Comparison of ENCODE assay signal across 14 cellular contexts in the genomic region with DNA sequence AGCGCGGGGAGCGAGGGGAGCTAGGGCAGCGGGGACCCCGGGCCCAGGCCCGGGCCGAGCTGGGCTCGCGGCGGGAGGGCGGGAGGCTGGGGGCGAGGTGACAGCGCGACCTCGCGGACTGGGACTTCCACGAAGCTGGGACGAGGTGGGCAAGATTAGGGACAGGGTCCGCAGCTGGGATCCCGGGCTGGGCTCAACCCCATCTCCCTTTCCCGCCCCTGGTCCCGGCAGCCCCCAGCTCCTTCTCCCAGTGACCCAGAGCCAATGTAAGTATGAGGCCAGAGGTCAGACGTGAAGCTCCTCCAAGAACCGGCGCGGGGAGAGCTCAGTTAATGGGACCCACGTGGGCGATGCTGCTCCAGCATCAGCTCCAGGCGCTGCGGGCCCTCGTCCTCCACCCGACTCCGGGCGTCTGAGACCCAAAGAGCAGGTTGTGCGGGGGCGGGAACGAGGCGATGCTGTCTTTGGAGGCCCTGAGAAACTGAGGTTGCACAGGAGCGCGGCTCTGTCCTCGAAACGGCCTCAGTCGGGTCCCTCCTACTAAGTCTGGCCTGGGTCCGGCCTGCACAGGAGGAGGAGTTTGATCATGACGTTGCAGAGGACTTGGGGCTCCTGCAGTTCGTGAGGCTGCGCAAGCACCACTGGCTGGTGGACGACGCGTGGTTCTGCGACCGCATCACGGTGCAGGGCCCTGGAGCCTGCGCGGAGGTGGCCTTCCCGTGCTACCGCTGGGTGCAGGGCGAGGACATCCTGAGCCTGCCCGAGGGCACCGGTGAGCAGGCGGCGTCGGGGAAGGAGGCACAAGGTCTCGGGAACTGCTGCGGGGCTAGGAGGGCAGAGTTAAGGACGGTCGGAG. TPM values are rescaled to one million over a fixed set of nuclear protein-coding genes. Genes with fewer than 3 reads are reported as not detected.
DNase-seq lines count a peak whose midpoint lies in the region; ATAC-seq and TF ChIP-seq lines count a peak whose summit lies in the region.
"Had no signal": no experiment of that assay in that cellular context is flagged by ENCODE, and none has a peak within 500 bp of the region (broad histone marks: within the 10 kb centered on the region; RNA-seq: fewer than 3 reads in every experiment).

No MANE protein-coding gene starts in this region.

- no peak for TF ChIP-seq CTCF in cardiac muscle cell (IDR thresholded peaks at IDR 0.05; ENCODE audit: low read depth, low read length)
- no peak for TF ChIP-seq CTCF in osteoblast (IDR thresholded peaks at IDR 0.05; ENCODE audit: extremely low read depth, low read depth, low read length)
- TF ChIP-seq CTCF in vagina (IDR thresholded peaks at IDR 0.05), result no peak

- H3K27me3 Mint-ChIP-seq in naive thymus-derived CD8-positive, alpha-beta T cell, result no peaks in the 10 kb centered on the region

- H3K4me1 ChIP-seq in cardiac muscle cell (ENCODE audit: low read depth) (peaks cover 17% of the 10 kb centered on the region), osteoblast (ENCODE audit: insufficient read depth, low read length) (no peaks in the 10 kb centered on the region), vagina (peaks cover 23% of the 10 kb centered on the region)

- peaks cover 0 to 17% (median 6%) of the 10 kb centered on the region in 4 donors for H3K4me1 Mint-ChIP-seq in naive thymus-derived CD8-positive, alpha-beta T cell

- ATAC-seq in Right ventricle myocardium inferior (no peak), left ventricle myocardium superior (peak; percentile 16)
- no peak for ATAC-seq in naive thymus-derived CD8-positive, alpha-beta T cell

- no peaks in the 10 kb centered on the region for H3K9me3 ChIP-seq in cardiac muscle cell (ENCODE audit: low read depth)
- no peaks in the 10 kb centered on the region for H3K9me3 ChIP-seq in osteoblast (ENCODE audit: low read depth, low read length)
- no peaks in the 10 kb centered on the region for H3K9me3 ChIP-seq in vagina
- H3K9me3 ChIP-seq: thyroid gland had no signal

- H4K20me1 ChIP-seq in osteoblast (ENCODE audit: insufficient read depth, low read length), result peaks cover 3% of the 10 kb centered on the region

- intact Hi-C loops in Right ventricle myocardium inferior (cut with DNase I), result no loop called here
- intact Hi-C loops in left ventricle myocardium superior (cut with micrococcal nuclease), result no loop called here
- intact Hi-C loops in vagina (cut with DNase I), result no loop called here

- peak overlapping the region in 1 of 10 donors; percentile 14 for H3K27ac Mint-ChIP-seq in naive thymus-derived CD8-positive, alpha-beta T cell

- H2AFZ ChIP-seq in osteoblast (ENCODE audit: low read length), result no peak overlapping the region

- H3K27ac ChIP-seq in cardiac muscle cell, result no peak overlapping the region
- no peak overlapping the region for H3K27ac ChIP-seq in osteoblast (ENCODE audit: low read depth, low read length)
- H3K27ac ChIP-seq in vagina, result no peak overlapping the region
- H3K27ac ChIP-seq: thyroid gland had no signal

- no peak overlapping the region for H3K4me3 Mint-ChIP-seq in naive thymus-derived CD8-positive, alpha-beta T cell

- peak overlapping the region; percentile 0 for H3K4me3 ChIP-seq in cardiac muscle cell
- peak overlapping the region; percentile 30 for H3K4me3 ChIP-seq in osteoblast (ENCODE audit: insufficient read depth, low read length)
- peak overlapping the region; percentile 42 to 47 for H3K4me3 ChIP-seq in vagina

- H3K9me3 Mint-ChIP-seq in naive thymus-derived CD8-positive, alpha-beta T cell, result no peaks in the 10 kb centered on the region

- POLR2A ChIA-PET in naive thymus-derived CD8-positive, alpha-beta T cell (lab: Charles Lee), result interaction anchor here (0.6 kb wide), 1 partner anchor 692 kb away, joined by 3 read pairs; the partner anchor contains the start of gene WRAP53

- H3K27me3 ChIP-seq in cardiac muscle cell (peaks cover 8% of the 10 kb centered on the region), osteoblast (ENCODE audit: insufficient read depth, low read length) (no peaks in the 10 kb centered on the region), vagina (no peaks in the 10 kb centered on the region)
- H3K27me3 ChIP-seq: thyroid gland had no signal

- H3K36me3 ChIP-seq in cardiac muscle cell (no peaks in the 10 kb centered on the region), osteoblast (ENCODE audit: insufficient read depth, low read length) (peaks cover 25% of the 10 kb centered on the region), vagina (peaks cover 0 to 31% of the 10 kb centered on the region in 2 donors)

- DNase-seq in cardiac muscle cell (ENCODE audit: low read depth in 1 of 2, low spot score in 1 of 2), result no peak
- DNase-seq in Right ventricle myocardium inferior (ENCODE audit: missing footprints), result no peak
- DNase-seq in left ventricle myocardium superior, result no peak
- DNase-seq in osteoblast (ENCODE audit: insufficient read length, low spot score, missing footprints), result no peak
- no peak for DNase-seq in vagina (ENCODE audit: extremely low spot score in 2 of 2)
- no peak for DNase-seq in activated CD4-positive, CD25-positive, alpha-beta regulatory T cell (lab: John Stamatoyannopoulos, UW)
- no peak for DNase-seq in activated CD4-positive, alpha-beta T cell treated with anti-CD3 and anti-CD28 coated beads for 1 hour
- no peak for DNase-seq in naive thymus-derived CD8-positive, alpha-beta T cell
- DNase-seq: activated T-cell treated with anti-CD3 and anti-CD28 coated beads for 4 hours, NCI-H2107 had no signal

- H3K4me2 ChIP-seq in osteoblast (ENCODE audit: insufficient read depth, low read length), result peak overlapping the region; percentile 28

- H3K79me2 ChIP-seq in osteoblast (ENCODE audit: insufficient read depth, low read length), result no peaks in the 10 kb centered on the region

- H3K36me3 Mint-ChIP-seq in naive thymus-derived CD8-positive, alpha-beta T cell, result peaks cover 6 to 52% (median 11%) of the 10 kb centered on the region in 3 donors

- no peak for TF ChIP-seq POLR2A in vagina (IDR thresholded peaks at IDR 0.05)

RNA-seq across cellular contexts. Expression of gene ALOX12, which starts 0.6 kb away (rescaled TPM):
- total RNA-seq in cardiac muscle cell (0.85 and 1.7 TPM in 2 replicates), Right ventricle myocardium inferior (0.11 TPM), left ventricle myocardium superior (not detected), osteoblast (not detected in 2 replicates), vagina (16.0 TPM)
- polyA plus RNA-seq in cardiac muscle cell, result 2.5 and 5.0 TPM in 2 replicates
- not detected for total RNA-seq in naive thymus-derived CD8-positive, alpha-beta T cell
- polyA plus RNA-seq in naive thymus-derived CD8-positive, alpha-beta T cell, result under 1 TPM; 0.09 to 0.31 (median 0.12) TPM
- total RNA-seq: A673, dermis microvascular lymphatic vessel endothelial cell, thyroid gland had no signal

RNA-seq across cellular contexts. Expression of gene RNASEK, which starts 15.9 kb away (rescaled TPM):
- 241 and 275 TPM in 2 replicates for total RNA-seq in cardiac muscle cell
- polyA plus RNA-seq in cardiac muscle cell, result 594 and 672 TPM in 2 replicates
- 177 TPM for total RNA-seq in Right ventricle myocardium inferior
- total RNA-seq in left ventricle myocardium superior, result 174 TPM
- total RNA-seq in osteoblast, result 37.3 and 38.9 TPM in 2 replicates
- 155 TPM for total RNA-seq in vagina
- total RNA-seq in naive thymus-derived CD8-positive, alpha-beta T cell, result 100 to 1,000 TPM; 117 to 120 TPM
- polyA plus RNA-seq in naive thymus-derived CD8-positive, alpha-beta T cell, result 100 to 1,000 TPM; 477 to 597 (median 559) TPM

RNA-seq across cellular contexts. Expression of gene BCL6B, which starts 26.4 kb away (rescaled TPM):
- 0.11 and 1.7 TPM in 2 replicates for total RNA-seq in cardiac muscle cell
- not detected in 2 replicates for polyA plus RNA-seq in cardiac muscle cell
- 14.0 TPM for total RNA-seq in Right ventricle myocardium inferior
- 13.1 TPM for total RNA-seq in left ventricle myocardium superior
- not detected in 2 replicates for total RNA-seq in osteoblast
- 10.1 TPM for total RNA-seq in vagina
- total RNA-seq in naive thymus-derived CD8-positive, alpha-beta T cell, result not detected
- polyA plus RNA-seq in naive thymus-derived CD8-positive, alpha-beta T cell, result not detected
- total RNA-seq: mononuclear cell had no signal

RNA-seq across cellular contexts. Expression of gene SLC16A13, which starts 39.3 kb away (rescaled TPM):
- total RNA-seq in cardiac muscle cell, result 3.7 and 4.0 TPM in 2 replicates
- 5.8 and 7.2 TPM in 2 replicates for polyA plus RNA-seq in cardiac muscle cell
- total RNA-seq in Right ventricle myocardium inferior, result 1.8 TPM
- 1.2 TPM for total RNA-seq in left ventricle myocardium superior
- total RNA-seq in osteoblast, result 1.2 and 1.4 TPM in 2 replicates
- 2.0 TPM for total RNA-seq in vagina
- 10 to 100 TPM; 11.5 to 14.7 TPM for total RNA-seq in naive thymus-derived CD8-positive, alpha-beta T cell
- 1 to 10 TPM in 1 of 3 donors, under 1 TPM in 2; 0.93 to 1.2 (median 0.97) TPM for polyA plus RNA-seq in naive thymus-derived CD8-positive, alpha-beta T cell

RNA-seq across cellular contexts. Expression of gene SLC16A11, which starts 47.4 kb away (rescaled TPM):
- total RNA-seq in cardiac muscle cell (0.39 and 1.1 TPM in 2 replicates), Right ventricle myocardium inferior (0.78 TPM), left ventricle myocardium superior (0.47 TPM), osteoblast (0.29 and 0.36 TPM in 2 replicates), vagina (not detected)
- 3.8 and 6.4 TPM in 2 replicates for polyA plus RNA-seq in cardiac muscle cell
- total RNA-seq in naive thymus-derived CD8-positive, alpha-beta T cell, result 1 to 10 TPM; 2.8 to 3.5 TPM
- 1 to 10 TPM; 2.0 to 2.2 (median 2.0) TPM for polyA plus RNA-seq in naive thymus-derived CD8-positive, alpha-beta T cell
